ENCODE assay signal across 1 cellular context in genomic region chr2:39492095-39492590, GRCh38.
TF ChIP-seq lines count a peak whose summit lies in the region.

No MANE protein-coding gene starts in this region.

TF ChIP-seq in GM12878, 131 proteins besides CTCF, POLR2A, EP300 and RAD21 (continued from another document and continues in another):
- no peak for TF ChIP-seq ZBTB4 (CRISPR knock-in tag; IDR thresholded peaks at IDR 0.05)
- TF ChIP-seq HCFC1 (IDR thresholded peaks at IDR 0.05; ENCODE audit: low read length) = no peak
- peak; percentile 94 for TF ChIP-seq MLLT1 (IDR thresholded peaks at IDR 0.05)
- no peak for TF ChIP-seq NKRF (conservative IDR thresholded peaks at IDR 0.05)
- TF ChIP-seq ZNF274 (IDR thresholded peaks at IDR 0.05; ENCODE audit: insufficient read depth, insufficient read length) = no peak
- peak in 1 of 2 experiments; percentile 97; a peak in 2 of 4 replicates for TF ChIP-seq CEBPB (IDR thresholded peaks at IDR 0.05; ENCODE audit: borderline replicate concordance in 1 of 2, low read depth in 2 of 2, low read length in 2 of 2)
- peak; percentile 97 for TF ChIP-seq POU2F2 (IDR thresholded peaks at IDR 0.05; ENCODE audit: borderline replicate concordance, low read depth, low read length)
- TF ChIP-seq RAD51 (IDR thresholded peaks at IDR 0.05) = peak; percentile 79
- peak in 1 of 2 experiments; percentile 75; a peak in 2 of 4 replicates for TF ChIP-seq ETV6 (conservative IDR thresholded peaks at IDR 0.05 in 1 of 2, IDR thresholded peaks at IDR 0.05 in 1 of 2; ENCODE audit: borderline replicate concordance in 1 of 2, low read depth in 1 of 2)
- TF ChIP-seq IRF3 (IDR thresholded peaks at IDR 0.05) = no peak
- no peak for TF ChIP-seq BRCA1 (IDR thresholded peaks at IDR 0.05; ENCODE audit: low read depth, low read length)
- TF ChIP-seq PRDM15 (CRISPR knock-in tag; IDR thresholded peaks at IDR 0.05) = no peak
- TF ChIP-seq PKNOX1 (IDR thresholded peaks at IDR 0.05) = peak; percentile 91
- TF ChIP-seq CREM (IDR thresholded peaks at IDR 0.05; ENCODE audit: low read depth) = peak; percentile 96
- peak; percentile 77 for TF ChIP-seq E2F8 (IDR thresholded peaks at IDR 0.05; ENCODE audit: low read depth, partially characterized antibody)
- peak; percentile 13 for TF ChIP-seq CUX1 (IDR thresholded peaks at IDR 0.05; ENCODE audit: insufficient replicate concordance, low read depth, low read length)
- TF ChIP-seq RBBP5 (conservative IDR thresholded peaks at IDR 0.05) = no peak
- TF ChIP-seq TCF7 (IDR thresholded peaks at IDR 0.05; ENCODE audit: borderline replicate concordance) = peak; percentile 59; the same call in 1 of the 2 replicates
- no peak for TF ChIP-seq WRNIP1 (IDR thresholded peaks at IDR 0.05; ENCODE audit: borderline replicate concordance, low read depth, low read length)
- TF ChIP-seq GATAD2B (conservative IDR thresholded peaks at IDR 0.05; ENCODE audit: low read depth) = peak; percentile 58; the same call in 1 of the 2 replicates
- peak; percentile 98 for TF ChIP-seq BACH1 (IDR thresholded peaks at IDR 0.05; ENCODE audit: borderline replicate concordance)
- 0 out of 2 replicates have a peak, but pooled peaks have one; percentile 77 for TF ChIP-seq CBX5 (IDR thresholded peaks at IDR 0.05; ENCODE audit: low read depth)
- peak; percentile 98 for TF ChIP-seq FOXM1 (IDR thresholded peaks at IDR 0.05; ENCODE audit: low read depth, low read length)
- no peak for TF ChIP-seq NR2C1 (IDR thresholded peaks at IDR 0.05)
- TF ChIP-seq LARP7 (IDR thresholded peaks at IDR 0.05) = no peak
- TF ChIP-seq HDAC6 (IDR thresholded peaks at IDR 0.05; ENCODE audit: unreplicated experiment) = no peak
- no peak for TF ChIP-seq NR2C2 (IDR thresholded peaks at IDR 0.05; ENCODE audit: borderline replicate concordance, control insufficient read depth, insufficient read length, low read depth)
- peak; percentile 98 for TF ChIP-seq ZBED1 (IDR thresholded peaks at IDR 0.05; ENCODE audit: borderline replicate concordance)
- TF ChIP-seq CHD2 (IDR thresholded peaks at IDR 0.05; ENCODE audit: borderline replicate concordance, low read depth, low read length) = peak; percentile 89
- 0 out of 2 replicates have a peak, but pooled peaks have one; percentile 72 for TF ChIP-seq JUND (IDR thresholded peaks at IDR 0.05; ENCODE audit: low read depth, low read length)
- TF ChIP-seq MYB (IDR thresholded peaks at IDR 0.05; ENCODE audit: borderline replicate concordance, low read depth, low read length) = peak; percentile 72; the same call in 1 of the 2 replicates
- no peak for TF ChIP-seq USF1 (IDR thresholded peaks at IDR 0.05; ENCODE audit: borderline replicate concordance, extremely low read length, insufficient read depth, low read depth, low read length)
